17 cellular contexts compared by ENCODE assay signal in genomic region chrX:110248582-110248981, GRCh38.
DNase-seq lines count a peak whose midpoint lies in the region; ATAC-seq, FAIRE-seq and TF ChIP-seq lines count a peak whose summit lies in the region.
"Had no signal": no experiment of that assay in that cellular context is flagged by ENCODE, and none has a peak within 500 bp of the region (broad histone marks: within the 10 kb centered on the region; RNA-seq: fewer than 3 reads in every experiment).

No MANE protein-coding gene starts in this region.

- H3K36me3 ChIP-seq in GM23248 (ENCODE audit: low read depth) (no peaks in the 10 kb centered on the region), H1 (ENCODE audit: control insufficient read depth in 2 of 4, insufficient read depth in 4 of 4, low read length in 3 of 4) (no peaks in the 10 kb centered on the region)

- no peak overlapping the region for H2BK12ac ChIP-seq in H1 (ENCODE audit: low read depth, low read length)

- no peak overlapping the region for H2AK5ac ChIP-seq in H1 (ENCODE audit: low read depth, low read length)

- H2AFZ ChIP-seq in GM23248 = no peak overlapping the region
- H2AFZ ChIP-seq in H1 (ENCODE audit: low read length) = no peak overlapping the region

- TF ChIP-seq EP300 in H1 (IDR thresholded peaks at IDR 0.05; ENCODE audit: borderline replicate concordance in 1 of 2, low read depth in 2 of 2, low read length in 2 of 2) = no peak

- POLR2A ChIA-PET in H1 (lab: Charles Lee; ENCODE audit: partially characterized antibody) = interaction anchor here (1.8 kb wide), 1 partner anchor 19 kb away, joined by 4 read pairs; no protein-coding TSS in a partner anchor

- H3K36me3 Mint-ChIP-seq in nephron progenitor cell (ENCODE audit: low read depth) = no peaks in the 10 kb centered on the region

- no peaks in the 10 kb centered on the region for H3F3A ChIP-seq in GM23248 (ENCODE audit: insufficient read depth)

- H3K4me1 ChIP-seq in GM23248 (ENCODE audit: insufficient read depth) (no peaks in the 10 kb centered on the region), H1 (replicated peaks in 1 of 4; ENCODE audit: control insufficient read depth in 3 of 4, insufficient read depth in 4 of 4, low read length in 3 of 4) (peaks cover 0 to 3% (median 0%) of the 10 kb centered on the region in 4 experiments; a peak in 1 of 7 replicates)

- H3K79me2 ChIP-seq in GM23248 (ENCODE audit: insufficient read depth) = peaks cover 96% of the 10 kb centered on the region
- H3K79me2 ChIP-seq in H1 (ENCODE audit: control insufficient read depth in 1 of 2, insufficient read depth in 2 of 2, low read length in 2 of 2) = peaks cover 0 to 11% of the 10 kb centered on the region in 2 experiments; a peak in 2 of 4 replicates

- no peaks in the 10 kb centered on the region for H3K9me2 ChIP-seq in GM23248 (ENCODE audit: insufficient read depth)

- TF ChIP-seq CTCF in H1 (IDR thresholded peaks at IDR 0.05; ENCODE audit: control extremely low read depth in 1 of 3, insufficient read depth in 1 of 3, low read depth in 1 of 3, low read length in 3 of 3) = no peak
- TF ChIP-seq CTCF in nephron progenitor cell (IDR thresholded peaks at IDR 0.05) = no peak

- H3K27me3 Mint-ChIP-seq in nephron progenitor cell (ENCODE audit: low read depth, poor library complexity) = no peaks in the 10 kb centered on the region

- ATAC-seq in SK-N-SH treated with all-trans-retinoic acid at 6 μM for 48 hours (no peak), GM21576 (IDR thresholded peaks at IDR 0.05; ENCODE audit: unreplicated experiment) (no peak)

- H4K5ac ChIP-seq in H1 (ENCODE audit: insufficient read length, low read depth, low read length) = no peak overlapping the region

- H3K27ac ChIP-seq in GM23248 (no peak overlapping the region), H1 (ENCODE audit: low read depth, low read length) (no peak overlapping the region)

- H2BK5ac ChIP-seq in H1 (ENCODE audit: low read depth, low read length) = no peak overlapping the region

- H3K4me2 ChIP-seq in GM23248 (ENCODE audit: unreplicated experiment) = no peak overlapping the region
- H3K4me2 ChIP-seq in H1 (ENCODE audit: insufficient read depth in 1 of 2, low read depth in 2 of 2, low read length in 2 of 2) = no peak overlapping the region

- no peaks in the 10 kb centered on the region for H3K79me1 ChIP-seq in H1 (ENCODE audit: low read depth, low read length)

- DNase-seq in GM23248 (peak; percentile 10), RPMI7951 (ENCODE audit: low read depth) (peak; percentile 30), H1 (ENCODE audit: low read depth in 1 of 2, low spot score in 2 of 2) (no peak), nephron progenitor cell (no peak), middle frontal gyrus (ENCODE audit: extremely low spot score, low spot score) (no peak), erythroblast (lab: John Stamatoyannopoulos, UW) (no peak)
- DNase-seq: COR-L47, GDM1, GOT3, NCI-H1048, NCI-H1436 treated with DMSO at 0.1 percent for 48 hours, NCI-H2029, NCI-H345, NCI-H524 treated with DMSO at 0.1 percent for 48 hours had no signal

- no peak for TF ChIP-seq RAD21 in H1 (IDR thresholded peaks at IDR 0.05 in 1 of 2, conservative IDR thresholded peaks at IDR 0.05 in 1 of 2; ENCODE audit: low read depth in 2 of 2, low read length in 2 of 2)

- H3K4ac ChIP-seq in H1 (replicated peaks; ENCODE audit: insufficient read length, low read depth, low read length) = no peak overlapping the region

- no peak for FAIRE-seq in H1 (lab: Jason Lieb, UNC)

- no peak overlapping the region for H3K18ac ChIP-seq in H1 (ENCODE audit: extremely low read depth, low read length)

- no peaks in the 10 kb centered on the region for H3K27me3 ChIP-seq in GM23248 (replicated peaks; ENCODE audit: insufficient read depth)
- no peaks in the 10 kb centered on the region for H3K27me3 ChIP-seq in H1 (replicated peaks in 1 of 4; ENCODE audit: control insufficient read depth in 3 of 4, extremely low read depth in 1 of 4, insufficient read depth in 3 of 4, low read length in 3 of 4)

- no peak overlapping the region for H3K4me3 Mint-ChIP-seq in nephron progenitor cell
- H3K4me3 Mint-ChIP-seq: CD14-positive monocyte had no signal

- no peak overlapping the region for H3K14ac ChIP-seq in H1 (ENCODE audit: insufficient read length)

- no peak overlapping the region for H4K91ac ChIP-seq in H1 (replicated peaks; ENCODE audit: insufficient read length, low read length)

- H3K9me3 ChIP-seq in GM23248 (ENCODE audit: low read depth) (no peaks in the 10 kb centered on the region), H1 (ENCODE audit: insufficient read depth in 2 of 2, low read depth in 1 of 2, low read length in 1 of 2) (no peaks in the 10 kb centered on the region)

- in situ Hi-C loops in GM23248 (cut with MboI) = no loop called here

- no peak overlapping the region for H3K23ac ChIP-seq in H1 (ENCODE audit: insufficient read length)

- CTCF ChIA-PET in H1 (lab: Charles Lee; ENCODE audit: partially characterized antibody) = interaction anchor here (0.6 kb wide), 1 partner anchor 11 kb away, joined by 3 read pairs; no protein-coding TSS in a partner anchor

- H3K27ac Mint-ChIP-seq in nephron progenitor cell = peak overlapping the region; percentile 2
- H3K27ac Mint-ChIP-seq: CD14-positive monocyte had no signal

- H3K9ac ChIP-seq in GM23248 (no peak overlapping the region), H1 (replicated peaks in 1 of 4; ENCODE audit: extremely low read depth in 1 of 4, low read depth in 3 of 4, low read length in 3 of 4) (no peak overlapping the region)

- H2BK120ac ChIP-seq in H1 (replicated peaks; ENCODE audit: low read depth, low read length) = no peak overlapping the region

- no peak overlapping the region for H3K56ac ChIP-seq in H1 (replicated peaks; ENCODE audit: insufficient read length, low read depth, low read length)

- 94 to 100% methylated on average over 1 of the region's 1 CpG for WGBS in GM23248 (ENCODE audit: low coverage in 1 of 2, low lambda C conversion rate in 2 of 2, missing lambda C conversion rate in 2 of 2), 2 experiments
- WGBS in H1 (ENCODE audit: extremely low coverage in 1 of 2, insufficient coverage in 1 of 2, insufficient read length in 1 of 2, insufficient replicate concordance in 2 of 2, low coverage in 1 of 2, low lambda C conversion rate in 2 of 2, missing lambda C conversion rate in 1 of 2), 2 experiments = 100% methylated on average over 1 of the region's 1 CpG; no CpG with 5 or more reads in 1 of the 2 experiments

- H4K8ac ChIP-seq in H1 (ENCODE audit: extremely low read depth, insufficient read depth, low read length) = no peak overlapping the region

- no peak overlapping the region for H3K4me3 ChIP-seq in GM23248
- H3K4me3 ChIP-seq in H1 (ENCODE audit: extremely low read depth in 1 of 4, insufficient read depth in 2 of 4, low read depth in 3 of 4, low read length in 4 of 4) = no peak overlapping the region

- no peak for TF ChIP-seq POLR2A in H1 (IDR thresholded peaks at IDR 0.05; ENCODE audit: control extremely low read depth in 1 of 2, low read depth in 2 of 2, low read length in 2 of 2)
- TF ChIP-seq POLR2A in erythroblast (IDR thresholded peaks at IDR 0.05; ENCODE audit: low read length) = no peak

- no peak overlapping the region for H2BK20ac ChIP-seq in H1 (ENCODE audit: low read length)

- H3K23me2 ChIP-seq in H1 (ENCODE audit: low read depth, low read length) = no peaks in the 10 kb centered on the region

- H3K4me1 Mint-ChIP-seq in nephron progenitor cell = no peaks in the 10 kb centered on the region
- H3K4me1 Mint-ChIP-seq: CD14-positive monocyte had no signal

- no peaks in the 10 kb centered on the region for H3K9me3 Mint-ChIP-seq in nephron progenitor cell

- no peak overlapping the region for H2BK15ac ChIP-seq in H1 (ENCODE audit: low read length)

- H4K20me1 ChIP-seq in GM23248 (ENCODE audit: insufficient read depth) (no peaks in the 10 kb centered on the region), H1 (replicated peaks in 1 of 2; ENCODE audit: control insufficient read depth in 1 of 2, insufficient read depth in 2 of 2, low read length in 2 of 2) (no peaks in the 10 kb centered on the region)

TF ChIP-seq in H1, 55 proteins besides CTCF, POLR2A, EP300 and RAD21 (continues in another document):
- peak; percentile 84 for TF ChIP-seq MAFK (IDR thresholded peaks at IDR 0.05; ENCODE audit: low read depth, low read length)

TF ChIP-seq in SK-N-SH treated with all-trans-retinoic acid at 6 μM for 48 hours, 23 proteins besides CTCF, POLR2A, EP300 and RAD21:
- TF ChIP-seq ZFP3 (CRISPR knock-in tag; IDR thresholded peaks at IDR 0.05) = no peak
- no peak for TF ChIP-seq ZNF565 (CRISPR knock-in tag; conservative IDR thresholded peaks at IDR 0.05; ENCODE audit: low read depth)
- TF ChIP-seq TCF4 (CRISPR knock-in tag; IDR thresholded peaks at IDR 0.05; ENCODE audit: borderline replicate concordance) = no peak
- TF ChIP-seq PPARA (CRISPR knock-in tag; IDR thresholded peaks at IDR 0.05; ENCODE audit: borderline replicate concordance) = no peak
- no peak for TF ChIP-seq ZC3H10 (CRISPR knock-in tag; IDR thresholded peaks at IDR 0.05)
- no peak for TF ChIP-seq ZNF8 (CRISPR knock-in tag; IDR thresholded peaks at IDR 0.05)

Comparison
In these comparisons a context has a peak if more than half of its experiments do, and no peak if none do; other contexts are left out.
1. DNase-seq: peak in GM23248 (single experiment) and RPMI7951 (single experiment); none in H1 (0 of 2), nephron progenitor cell (single experiment), middle frontal gyrus (single experiment) and erythroblast (0 of 2).